Comparison of ENCODE assay signal across 8 cellular contexts in genomic region chr19:14005381-14006084, GRCh38. TPM values are rescaled to one million over a fixed set of nuclear protein-coding genes. Genes with fewer than 3 reads are reported as not detected.
DNase-seq lines count a peak whose midpoint lies in the region; ATAC-seq and TF ChIP-seq lines count a peak whose summit lies in the region.

No MANE protein-coding gene starts in this region.

- intact Hi-C loops in CD4-positive, alpha-beta memory T cell (cut with micrococcal nuclease) = loop anchor here (1.0 to 2.0 kb wide), 8 partner anchors 19 to 853 kb away; partner anchors contain the start of genes BRME1, CC2D1A and DCAF15
- intact Hi-C loops in stomach (cut with DNase I; ENCODE audit: low total_unique reads) = no loop called here

- WGBS in neuronal stem cell (ENCODE audit: extremely low coverage in 2 of 2, insufficient read length in 2 of 2, insufficient replicate concordance in 1 of 2), 2 donors = no CpG with 5 or more reads among the region's 50 CpGs
- WGBS in stomach, 5 donors = 2 to 6% (median 4%) methylated on average over 18 to 50 of the region's 50 CpGs

- peak overlapping the region; percentile 65 for H3K23ac ChIP-seq in neuronal stem cell (ENCODE audit: low read depth, low read length, poor library complexity)

- peak; percentile 34 for ATAC-seq in GM21390 (IDR thresholded peaks at IDR 0.05; ENCODE audit: unreplicated experiment)

- H2BK5ac ChIP-seq in neuronal stem cell (ENCODE audit: low read length) = no peak overlapping the region

- H2BK15ac ChIP-seq in neuronal stem cell (ENCODE audit: low read length) = no peak overlapping the region

- peaks cover 54% of the 10 kb centered on the region for H3K4me1 ChIP-seq in CD4-positive, alpha-beta memory T cell (ENCODE audit: insufficient read depth, low read length)
- peaks cover 0 to 2% of the 10 kb centered on the region in 2 donors for H3K4me1 ChIP-seq in neuronal stem cell (ENCODE audit: control insufficient read depth in 2 of 2, insufficient read depth in 1 of 2, low read depth in 1 of 2, low read length in 2 of 2)
- H3K4me1 ChIP-seq in stomach = peaks cover 28 to 43% (median 35%) of the 10 kb centered on the region in 4 donors

- peak overlapping the region; percentile 33 to 82 for H3K4me3 ChIP-seq in CD4-positive, alpha-beta memory T cell (ENCODE audit: low read length in 2 of 2)
- H3K4me3 ChIP-seq in neuronal stem cell (ENCODE audit: low read length in 2 of 2) = peak overlapping the region; percentile 59 to 94
- H3K4me3 ChIP-seq in stomach = peak overlapping the region; percentile 51 to 99 (median 86)

- peak overlapping the region; percentile 71 for H3K14ac ChIP-seq in neuronal stem cell (ENCODE audit: low read length)

- peak; percentile 90 to 93 (median 91) for DNase-seq in CD4-positive, alpha-beta memory T cell
- peak; percentile 9 for DNase-seq in SHP77 treated with DMSO at 0.1 percent for 48 hours (lab: John Stamatoyannopoulos, UW)
- DNase-seq in activated gamma-delta T cell treated with Interleukin-2 at 50 U/mL for 16 hours = peak; percentile 90
- peak; percentile 44 for DNase-seq in foreskin melanocyte
- peak; percentile 85 for DNase-seq in neuronal stem cell (ENCODE audit: low spot score)
- DNase-seq in stomach = peak; percentile 94

- H3K27me3 Mint-ChIP-seq in CD4-positive, alpha-beta memory T cell = peaks cover 0 to 2% of the 10 kb centered on the region in 2 donors

- peaks cover 4% of the 10 kb centered on the region for H3K79me1 ChIP-seq in neuronal stem cell (ENCODE audit: low read depth, low read length)

- no peak for TF ChIP-seq EP300 in stomach (IDR thresholded peaks at IDR 0.05)

- H3K27ac Mint-ChIP-seq in CD4-positive, alpha-beta memory T cell = peak overlapping the region; percentile 97 to 100 (median 100)

- H3K9ac ChIP-seq in neuronal stem cell (ENCODE audit: low read depth, low read length, poor library complexity) = no peak overlapping the region

- H2BK12ac ChIP-seq in neuronal stem cell (ENCODE audit: low read length) = no peak overlapping the region

- H4K91ac ChIP-seq in neuronal stem cell (ENCODE audit: low read depth, low read length, poor library complexity) = no peak overlapping the region

- peak overlapping the region; percentile 77 to 97 (median 94) for H3K4me3 Mint-ChIP-seq in CD4-positive, alpha-beta memory T cell

- TF ChIP-seq CTCF in stomach (IDR thresholded peaks at IDR 0.05) = no peak

- no peak for TF ChIP-seq POLR2A in stomach (IDR thresholded peaks at IDR 0.05)

- no peak overlapping the region for H3K4ac ChIP-seq in neuronal stem cell (ENCODE audit: low read length)

- CTCF ChIA-PET in CD4-positive, alpha-beta memory T cell (lab: Charles Lee; ENCODE audit: partially characterized antibody) = interaction anchor here (1.0 to 6.0 kb wide), 7 partner anchors 12 to 44 kb away, joined by 3 to 43 read pairs (median 4); partner anchors contain the start of gene IL27RA

- H3K36me3 ChIP-seq in CD4-positive, alpha-beta memory T cell (ENCODE audit: insufficient read depth, low read length) = no peaks in the 10 kb centered on the region
- H3K36me3 ChIP-seq in KOPT-K1 (ENCODE audit: insufficient read depth, low read length) (no peaks in the 10 kb centered on the region), neuronal stem cell (replicated peaks in 1 of 2; ENCODE audit: control insufficient read depth in 2 of 2, insufficient read depth in 2 of 2, low read length in 2 of 2) (no peaks in the 10 kb centered on the region), stomach (peaks cover 0 to 3% (median 0%) of the 10 kb centered on the region in 4 donors)

- H3K18ac ChIP-seq in neuronal stem cell (ENCODE audit: low read length) = peak overlapping the region; percentile 97

- no peaks in the 10 kb centered on the region for H3K27me3 ChIP-seq in CD4-positive, alpha-beta memory T cell (ENCODE audit: insufficient read depth, low read length)
- no peaks in the 10 kb centered on the region for H3K27me3 ChIP-seq in neuronal stem cell (ENCODE audit: control insufficient read depth in 3 of 3, insufficient read depth in 3 of 3, low read depth in 1 of 3, low read length in 3 of 3)
- no peaks in the 10 kb centered on the region for H3K27me3 ChIP-seq in stomach

- POLR2A ChIA-PET in CD4-positive, alpha-beta memory T cell (lab: Charles Lee; ENCODE audit: partially characterized antibody) = interaction anchor here (0.5 to 8.0 kb wide), 43 partner anchors 10 to 1516 kb away, joined by 3 to 225 read pairs (median 5); partner anchors contain the start of genes ADGRE5, ASF1B, DCAF15 and IL27RA

- H3K36me3 Mint-ChIP-seq in CD4-positive, alpha-beta memory T cell = peaks cover 3 to 9% of the 10 kb centered on the region in 2 donors

- peaks cover 32 to 59% (median 45%) of the 10 kb centered on the region in 4 donors for H3K4me1 Mint-ChIP-seq in CD4-positive, alpha-beta memory T cell

- no peaks in the 10 kb centered on the region for H3K9me3 ChIP-seq in CD4-positive, alpha-beta memory T cell (ENCODE audit: control insufficient read depth in 1 of 2, low read length in 2 of 2)
- H3K9me3 ChIP-seq in KOPT-K1 (ENCODE audit: insufficient read depth, low read length, poor library complexity, severe bottlenecking) = no peaks in the 10 kb centered on the region
- no peaks in the 10 kb centered on the region for H3K9me3 ChIP-seq in neuronal stem cell (replicated peaks in 1 of 2; ENCODE audit: control insufficient read depth in 2 of 2, insufficient read depth in 1 of 2, low read depth in 1 of 2, low read length in 2 of 2)
- H3K9me3 ChIP-seq in stomach = no peaks in the 10 kb centered on the region

- peak overlapping the region; percentile 49 for H3K4me2 ChIP-seq in neuronal stem cell (ENCODE audit: insufficient read depth, low read length, poor library complexity, severe bottlenecking)

- no peak overlapping the region for H4K8ac ChIP-seq in neuronal stem cell (ENCODE audit: low read depth, low read length)

- no peak overlapping the region for H2AK5ac ChIP-seq in neuronal stem cell (ENCODE audit: low read depth, low read length)

- H2AFZ ChIP-seq in neuronal stem cell (ENCODE audit: low read length) = peak overlapping the region; percentile 89

- peak overlapping the region; percentile 99 for H3K27ac ChIP-seq in CD4-positive, alpha-beta memory T cell (ENCODE audit: low read depth, low read length)
- peak overlapping the region; percentile 90 for H3K27ac ChIP-seq in KOPT-K1 (ENCODE audit: low read depth, low read length, poor library complexity, severe bottlenecking)
- H3K27ac ChIP-seq in neuronal stem cell (replicated peaks; ENCODE audit: low read length) = peak overlapping the region; percentile 75
- H3K27ac ChIP-seq in stomach = peak overlapping the region; percentile 94 to 100 (median 99)

- no peak overlapping the region for H2BK120ac ChIP-seq in neuronal stem cell (ENCODE audit: low read depth, low read length)

- peaks cover 0 to 2% (median 0%) of the 10 kb centered on the region in 8 donors for H3K9me3 Mint-ChIP-seq in CD4-positive, alpha-beta memory T cell

RNA-seq across cellular contexts. Expression of gene RFX1, which starts 0.6 kb away (rescaled TPM):
- total RNA-seq in CD4-positive, alpha-beta memory T cell = 10 to 100 TPM; 17.4 to 17.8 TPM
- polyA plus RNA-seq in CD4-positive, alpha-beta memory T cell = 1 to 10 TPM in 1 of 2 donors, not detected in 1; 2.5 TPM
- polyA plus RNA-seq in neuronal stem cell (2013, experiment 1 of 2) = 7.3 TPM
- 7.5 TPM for polyA plus RNA-seq in neuronal stem cell (2013, experiment 2 of 2)
- 10 to 100 TPM in 1 of 5 donors, 1 to 10 TPM in 3, under 1 TPM in 1; 0.58 to 27.2 (median 2.6) TPM for total RNA-seq in stomach
- polyA plus RNA-seq in stomach = 1 to 10 TPM; 3.1 to 6.0 (median 3.6) TPM

RNA-seq across cellular contexts. Expression of gene RLN3, which starts 22.4 kb away (rescaled TPM):
- not detected for total RNA-seq in CD4-positive, alpha-beta memory T cell
- polyA plus RNA-seq in CD4-positive, alpha-beta memory T cell = under 1 TPM in 1 of 2 donors, not detected in 1; 0.41 TPM
- not detected for polyA plus RNA-seq in neuronal stem cell (2013, experiment 1 of 2)
- not detected for polyA plus RNA-seq in neuronal stem cell (2013, experiment 2 of 2)
- not detected for total RNA-seq in stomach
- polyA plus RNA-seq in stomach = not detected

RNA-seq across cellular contexts. Expression of gene IL27RA, which starts 26.0 kb away (rescaled TPM):
- total RNA-seq in CD4-positive, alpha-beta memory T cell = 10 to 100 TPM; 74.3 to 76.2 TPM
- polyA plus RNA-seq in CD4-positive, alpha-beta memory T cell = 100 to 1,000 TPM; 101 to 104 TPM
- 4.8 TPM for polyA plus RNA-seq in neuronal stem cell (2013, experiment 1 of 2)
- 4.3 TPM for polyA plus RNA-seq in neuronal stem cell (2013, experiment 2 of 2)
- total RNA-seq in stomach = 10 to 100 TPM in 1 of 5 donors, 1 to 10 TPM in 2, not detected in 2; 2.3 to 11.1 (median 4.0) TPM
- polyA plus RNA-seq in stomach = 1 to 10 TPM; 1.1 to 2.6 (median 1.5) TPM

RNA-seq across cellular contexts. Expression of gene DCAF15, which starts 53.2 kb away (rescaled TPM):
- total RNA-seq in CD4-positive, alpha-beta memory T cell = 10 to 100 TPM; 92.9 to 96.7 TPM
- 1 to 10 TPM; 4.9 to 7.2 TPM for polyA plus RNA-seq in CD4-positive, alpha-beta memory T cell
- polyA plus RNA-seq in neuronal stem cell (2013, experiment 1 of 2) = 44.9 TPM
- 44.2 TPM for polyA plus RNA-seq in neuronal stem cell (2013, experiment 2 of 2)
- total RNA-seq in stomach = 10 to 100 TPM in 2 of 5 donors, 1 to 10 TPM in 3; 7.1 to 37.3 (median 9.8) TPM
- polyA plus RNA-seq in stomach = 10 to 100 TPM; 21.2 to 32.9 (median 31.3) TPM

RNA-seq across cellular contexts. Expression of gene PALM3, which starts 56.3 kb away (rescaled TPM):
- not detected for total RNA-seq in CD4-positive, alpha-beta memory T cell
- not detected for polyA plus RNA-seq in CD4-positive, alpha-beta memory T cell
- 10.2 TPM for polyA plus RNA-seq in neuronal stem cell (2013, experiment 1 of 2)
- 10.4 TPM for polyA plus RNA-seq in neuronal stem cell (2013, experiment 2 of 2)
- 100 to 1,000 TPM in 1 of 5 donors, 10 to 100 TPM in 2, 1 to 10 TPM in 2; 4.2 to 100 (median 12.2) TPM for total RNA-seq in stomach
- 100 to 1,000 TPM in 1 of 3 donors, 10 to 100 TPM in 2; 20.7 to 141 (median 22.5) TPM for polyA plus RNA-seq in stomach

Comparison
In these comparisons a context has a peak if more than half of its experiments do, and no peak if none do; other contexts are left out.
1. Peak in every context shown above with its lines: DNase-seq, ATAC-seq, H3K4me3 ChIP-seq and H3K27ac ChIP-seq.
2. DNase-seq: peak in every context shown above with its lines; median percentile 94 in stomach; 91 in CD4-positive, alpha-beta memory T cell; 90 in activated gamma-delta T cell treated with Interleukin-2 at 50 U/mL for 16 hours; 85 in neuronal stem cell; 44 in foreskin melanocyte; 9 in SHP77 treated with DMSO at 0.1 percent for 48 hours.
3. RNA of gene IL27RA, which starts 26.0 kb away (total RNA-seq): 74.3 to 76.2 TPM in CD4-positive, alpha-beta memory T cell; 2.3 to 11.1 TPM in stomach; every median in the first group is over 4 times any median in the second.